ENCODE assay signal across 25 cellular contexts in genomic region chr19:38032151-38032550, GRCh38.
DNase-seq lines count a peak whose midpoint lies in the region; ATAC-seq and TF ChIP-seq lines count a peak whose summit lies in the region.
"Had no signal": no experiment of that assay in that cellular context is flagged by ENCODE, and none has a peak within 500 bp of the region (broad histone marks: within the 10 kb centered on the region; RNA-seq: fewer than 3 reads in every experiment).

No MANE protein-coding gene starts in this region.

- H3K4me3 ChIP-seq in ACC112 (ENCODE audit: low read depth, low read length) (no peak overlapping the region), Karpas-422 (ENCODE audit: low read length) (no peak overlapping the region; the same call in 1 of the 2 replicates), brain microvascular endothelial cell (ENCODE audit: low read depth, low read length) (no peak overlapping the region), H7 (ENCODE audit: insufficient read depth, low read depth, low read length) (no peak overlapping the region)
- H3K4me3 ChIP-seq: SJCRH30, vagina had no signal

- no peaks in the 10 kb centered on the region for H3K9me3 ChIP-seq in Karpas-422 (ENCODE audit: low read length)
- H3K9me3 ChIP-seq: SJCRH30, vagina had no signal

- H3K4me3 Mint-ChIP-seq in mesothelial cell of epicardium: no peak overlapping the region
- no peak overlapping the region for H3K4me3 Mint-ChIP-seq in T-cell
- H3K4me3 Mint-ChIP-seq: activated CD4-positive, alpha-beta memory T cell treated with anti-CD3 and anti-CD28 coated beads, Interleukin-2, amount 10 ng/mL, durations not matched to agents 7 days and 5 days; CD14-positive monocyte had no signal

- H3K4me1 Mint-ChIP-seq in mesothelial cell of epicardium: peaks cover 20% of the 10 kb centered on the region
- peaks cover 0 to 17% (median 6%) of the 10 kb centered on the region in 3 donors for H3K4me1 Mint-ChIP-seq in T-cell
- H3K4me1 Mint-ChIP-seq: activated CD4-positive, alpha-beta memory T cell treated with anti-CD3 and anti-CD28 coated beads, Interleukin-2, amount 10 ng/mL, durations not matched to agents 7 days and 5 days had no signal

- H3K36me3 Mint-ChIP-seq in mesothelial cell of epicardium (peaks cover 18% of the 10 kb centered on the region), T-cell (peaks cover 27% of the 10 kb centered on the region)

- H3K27me3 ChIP-seq in ACC112 (ENCODE audit: insufficient read depth, low read length) (no peaks in the 10 kb centered on the region), Karpas-422 (ENCODE audit: low read length) (no peaks in the 10 kb centered on the region), brain microvascular endothelial cell (replicated peaks) (no peaks in the 10 kb centered on the region), H7 (ENCODE audit: control insufficient read depth, insufficient read depth, low read length) (no peaks in the 10 kb centered on the region)
- H3K27me3 ChIP-seq: SJCRH30, vagina had no signal

- H3K27ac ChIP-seq in ACC112 (ENCODE audit: low read depth, low read length) (peak overlapping the region; percentile 53; the same call in 1 of the 2 replicates), Karpas-422 (ENCODE audit: low read length) (peak overlapping the region; percentile 99), brain microvascular endothelial cell (peak overlapping the region; percentile 96)
- H3K27ac ChIP-seq: SJCRH30, vagina had no signal

- H3K79me2 ChIP-seq in ACC112 (ENCODE audit: control insufficient read depth, insufficient read depth, low read length, unreplicated experiment) (no peaks in the 10 kb centered on the region), Karpas-422 (ENCODE audit: low read length) (peaks cover 58% of the 10 kb centered on the region)

- in situ Hi-C loops in brain microvascular endothelial cell (cut with HindIII; ENCODE audit: low pct_ligation_motif_present, low sequenced_read_pairs): no loop called here

- TF ChIP-seq CTCF in brain microvascular endothelial cell (IDR thresholded peaks at IDR 0.05; ENCODE audit: low read depth, low read length, missing control alignments) (no peak), mesothelial cell of epicardium (IDR thresholded peaks at IDR 0.05; ENCODE audit: unreplicated experiment) (no peak)

- H3K4me2 ChIP-seq in Karpas-422 (ENCODE audit: low read depth, low read length, poor library complexity, severe bottlenecking): peak overlapping the region; percentile 63

- H3K9me2 ChIP-seq in Karpas-422 (replicated peaks; ENCODE audit: insufficient read depth, low read length): no peaks in the 10 kb centered on the region

- H3K36me3 ChIP-seq in ACC112 (ENCODE audit: insufficient read depth, low read length): 0 out of 2 replicates have a peak, but pooled peaks cover 2% of the 10 kb centered on the region
- H3K36me3 ChIP-seq in Karpas-422 (ENCODE audit: insufficient read depth, low read length): peaks cover 8% of the 10 kb centered on the region; the same call in 1 of the 2 replicates
- H3K36me3 ChIP-seq in brain microvascular endothelial cell (replicated peaks): peaks cover 9% of the 10 kb centered on the region
- no peaks in the 10 kb centered on the region; the same call in 1 of the 2 replicates for H3K36me3 ChIP-seq in H7 (replicated peaks; ENCODE audit: control insufficient read depth, insufficient read depth, low read length)
- H3K36me3 ChIP-seq: vagina had no signal

- H3K9me3 Mint-ChIP-seq in mesothelial cell of epicardium (peaks cover 6% of the 10 kb centered on the region), T-cell (peaks cover 0 to 5% (median 4%) of the 10 kb centered on the region in 3 donors)

- no peak for DNase-seq in Karpas-422
- no peak for DNase-seq in brain microvascular endothelial cell
- DNase-seq in mesothelial cell of epicardium (ENCODE audit: low spot score in 2 of 2, unreplicated experiment in 2 of 2): no peak
- no peak for DNase-seq in H7
- DNase-seq in T-cell: no peak
- DNase-seq in ureter (ENCODE audit: low spot score): no peak
- DNase-seq: activated CD4-positive, alpha-beta memory T cell treated with anti-CD3 and anti-CD28 coated beads, Interleukin-2, amount 10 ng/mL, durations not matched to agents 7 days and 5 days; activated naive CD4-positive, alpha-beta T cell treated with anti-CD3 and anti-CD28 coated beads, Interleukin-2, amount 50 U/mL, for 16 hours; activated T-cell treated with anti-CD3 and anti-CD28 coated beads, Interleukin-2, amount 50 U/mL, for 1 hour; foreskin melanocyte; GDM1; hippocampal formation; NCI-H1930; NCI-H226; nucleus accumbens; right cardiac atrium; SJCRH30; stimulated activated CD4-positive, alpha-beta T cell treated with anti-CD3 and anti-CD28 coated beads, Interleukin-15, amount 100 ng/mL, for 24 hours; substantia nigra; T-helper 2 cell had no signal

- CTCF ChIA-PET in T-cell (lab: Charles Lee): no interaction called here

- no peaks in the 10 kb centered on the region for H4K20me1 ChIP-seq in Karpas-422 (ENCODE audit: insufficient read depth, low read depth, low read length)

- H2AFZ ChIP-seq in ACC112 (ENCODE audit: low read length, unreplicated experiment) (no peak overlapping the region), Karpas-422 (ENCODE audit: low read length) (no peak overlapping the region)

- ATAC-seq in GM18519 (IDR thresholded peaks at IDR 0.05; ENCODE audit: low FRiP score, unreplicated experiment): no peak
- no peak for ATAC-seq in T-cell (replicated peaks in 1 of 4)
- ATAC-seq: Panc1, right cardiac atrium had no signal

- H3K27me3 Mint-ChIP-seq in mesothelial cell of epicardium (ENCODE audit: low read depth) (no peaks in the 10 kb centered on the region), T-cell (no peaks in the 10 kb centered on the region)
- H3K27me3 Mint-ChIP-seq: activated CD4-positive, alpha-beta memory T cell treated with anti-CD3 and anti-CD28 coated beads, Interleukin-2, amount 10 ng/mL, durations not matched to agents 7 days and 5 days had no signal

- H3K27ac Mint-ChIP-seq in mesothelial cell of epicardium (peak overlapping the region; percentile 52), T-cell (no peak overlapping the region)
- H3K27ac Mint-ChIP-seq: activated CD4-positive, alpha-beta memory T cell treated with anti-CD3 and anti-CD28 coated beads, Interleukin-2, amount 10 ng/mL, durations not matched to agents 7 days and 5 days had no signal

- POLR2A ChIA-PET in T-cell (lab: Charles Lee): no interaction called here

- peak overlapping the region; percentile 71 for H3K9ac ChIP-seq in Karpas-422 (ENCODE audit: low read length)

- H3K4me1 ChIP-seq in ACC112 (ENCODE audit: control insufficient read depth, insufficient read depth, low read length, unreplicated experiment) (peaks cover 16% of the 10 kb centered on the region), Karpas-422 (ENCODE audit: low read length) (peaks cover 79% of the 10 kb centered on the region)
